14 cellular contexts compared by ENCODE assay signal in the genomic region with DNA sequence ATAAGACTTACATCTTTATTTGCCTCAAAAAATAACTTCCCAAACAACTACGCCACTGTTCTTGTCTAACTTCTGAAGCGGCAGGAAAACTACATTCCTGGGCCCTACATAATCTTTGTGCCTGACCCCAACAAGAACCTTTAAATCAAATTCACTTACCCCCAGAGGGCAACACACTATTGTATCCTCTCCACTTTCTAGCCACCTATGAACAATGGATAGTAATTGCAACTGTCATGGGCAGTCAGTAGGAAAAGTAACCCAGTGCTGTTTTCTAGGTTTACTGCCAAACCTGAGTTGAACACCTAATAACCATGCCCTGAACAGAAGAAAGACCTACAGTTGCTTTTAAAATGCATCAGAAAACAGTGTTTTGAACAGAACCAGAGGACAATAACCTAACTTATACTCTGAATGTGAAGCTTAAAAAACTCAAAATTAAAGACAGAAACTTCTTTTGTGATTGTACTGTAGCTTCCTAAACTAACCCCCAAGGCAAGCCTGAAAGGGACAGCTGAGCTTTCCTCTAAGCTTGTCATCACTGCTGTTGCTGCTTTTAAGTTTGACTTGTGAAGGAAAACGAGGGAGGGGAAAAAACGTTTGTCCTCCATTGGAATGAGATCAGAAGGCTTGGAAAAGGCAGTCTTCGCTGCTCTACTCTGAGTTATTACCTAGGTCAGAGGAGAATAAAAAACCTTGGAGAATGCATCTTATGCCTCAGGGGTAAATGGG.
DNase-seq lines count a peak whose midpoint lies in the region; ATAC-seq and TF ChIP-seq lines count a peak whose summit lies in the region.
"Had no signal": no experiment of that assay in that cellular context is flagged by ENCODE, and none has a peak within 500 bp of the region (broad histone marks: within the 10 kb centered on the region; RNA-seq: fewer than 3 reads in every experiment).

No MANE protein-coding gene starts in this region.

- H3K9me3 ChIP-seq in neural progenitor cell (ENCODE audit: low read depth) (no peaks in the 10 kb centered on the region), adrenal gland (replicated peaks in 1 of 3) (no peaks in the 10 kb centered on the region)

- no peak for TF ChIP-seq CTCF in neural progenitor cell (IDR thresholded peaks at IDR 0.05)
- TF ChIP-seq CTCF in adrenal gland (IDR thresholded peaks at IDR 0.05) = no peak

- peak; percentile 78 for DNase-seq in ELF-1 (ENCODE audit: low read depth, low spot score)
- peak; percentile 61 for DNase-seq in NCI-H69 (lab: John Stamatoyannopoulos, UW)
- DNase-seq in foreskin melanocyte = peak; percentile 66
- peak; percentile 70 for DNase-seq in neural progenitor cell (ENCODE audit: low spot score)
- DNase-seq in DMS53 (lab: John Stamatoyannopoulos, UW) = no peak
- no peak for DNase-seq in adrenal gland
- DNase-seq in stimulated activated CD4-positive, alpha-beta T cell treated with anti-CD3 and anti-CD28 coated beads, Interleukin-2, amount 100 ng/mL, for 48 hours = no peak
- DNase-seq: COR-L47, GM23248, NCI-H1694 treated with DMSO at 0.1 percent for 48 hours, NCI-H446 treated with DMSO at 0.1 percent for 48 hours, NCI-H774 had no signal

- H3K4me1 ChIP-seq in neural progenitor cell (peaks cover 81% of the 10 kb centered on the region), adrenal gland (replicated peaks in 1 of 2) (no peaks in the 10 kb centered on the region)

- peaks cover 9% of the 10 kb centered on the region for H3K36me3 Mint-ChIP-seq in neural progenitor cell

- H3K4me2 ChIP-seq in neural progenitor cell = peak overlapping the region; percentile 76

- H3K36me3 ChIP-seq in neural progenitor cell = peaks cover 15% of the 10 kb centered on the region
- no peaks in the 10 kb centered on the region for H3K36me3 ChIP-seq in adrenal gland (replicated peaks in 1 of 2)

- peaks cover 68% of the 10 kb centered on the region for H3K4me1 Mint-ChIP-seq in neural progenitor cell

- intact Hi-C loops in adrenal gland (cut with DNase I) = no loop called here

- TF ChIP-seq POLR2A in adrenal gland (IDR thresholded peaks at IDR 0.05) = no peak

- 55 to 63% (median 60%) methylated on average over 5 of the region's 5 CpGs for WGBS in adrenal gland, 4 donors

- no peak for ATAC-seq in GM18861 (IDR thresholded peaks at IDR 0.05; ENCODE audit: unreplicated experiment)

- H3K79me2 ChIP-seq in neural progenitor cell (ENCODE audit: low read depth) = peaks cover 58% of the 10 kb centered on the region

- H3K27me3 ChIP-seq in neural progenitor cell (no peaks in the 10 kb centered on the region), adrenal gland (no peaks in the 10 kb centered on the region)

- H3K27me3 Mint-ChIP-seq in neural progenitor cell (ENCODE audit: insufficient read depth, low read depth) = no peaks in the 10 kb centered on the region

- H3K27ac ChIP-seq in neural progenitor cell = peak overlapping the region; percentile 98
- no peak overlapping the region for H3K27ac ChIP-seq in adrenal gland
- H3K27ac ChIP-seq: C4-2B, GM23248 had no signal

- no peak overlapping the region for H2AFZ ChIP-seq in neural progenitor cell (replicated peaks)
- H2AFZ ChIP-seq: GM23248 had no signal

- H3K4me3 ChIP-seq in neural progenitor cell (peak overlapping the region; percentile 31), adrenal gland (no peak overlapping the region)
- H3K4me3 ChIP-seq: GM23248 had no signal

- peaks cover 75% of the 10 kb centered on the region for H3F3A ChIP-seq in neural progenitor cell (ENCODE audit: low read depth)

- no peaks in the 10 kb centered on the region for H4K20me1 ChIP-seq in neural progenitor cell (ENCODE audit: low read depth)

- peak overlapping the region; percentile 87 for H3K27ac Mint-ChIP-seq in neural progenitor cell

- no peak overlapping the region for H3K9ac ChIP-seq in neural progenitor cell
- H3K9ac ChIP-seq: GM23248 had no signal

- no peaks in the 10 kb centered on the region for H3K9me3 Mint-ChIP-seq in neural progenitor cell

- peak overlapping the region; percentile 0 for H3K4me3 Mint-ChIP-seq in neural progenitor cell

Comparison
In these comparisons a context has a peak if more than half of its experiments do, and no peak if none do; other contexts are left out.
1. DNase-seq: peak in ELF-1 (single experiment), NCI-H69 (single experiment), foreskin melanocyte (single experiment) and neural progenitor cell (single experiment); none in DMS53 (single experiment), adrenal gland (0 of 7) and stimulated activated CD4-positive, alpha-beta T cell treated with anti-CD3 and anti-CD28 coated beads, Interleukin-2, amount 100 ng/mL, for 48 hours (0 of 2).